ENCODE assay signal across 8 cellular contexts in genomic region chr12:126772171-126772864, GRCh38.
DNase-seq lines count a peak whose midpoint lies in the region; ATAC-seq and TF ChIP-seq lines count a peak whose summit lies in the region.

No MANE protein-coding gene starts in this region.

- H3K36me3 ChIP-seq in mammary epithelial cell (ENCODE audit: insufficient read depth, low read length) (no peaks in the 10 kb centered on the region), Karpas-422 (ENCODE audit: insufficient read depth, low read length) (no peaks in the 10 kb centered on the region)

- peak overlapping the region; percentile 83 for H3K27ac Mint-ChIP-seq in activated naive CD4-positive, alpha-beta T cell treated with anti-CD3 and anti-CD28 coated beads for 36 hours

- H3K9ac ChIP-seq in mammary epithelial cell (ENCODE audit: insufficient read depth, low read length) (no peak overlapping the region), Karpas-422 (ENCODE audit: low read length) (no peak overlapping the region)

- peaks cover 8% of the 10 kb centered on the region for H3K36me3 Mint-ChIP-seq in activated naive CD4-positive, alpha-beta T cell treated with anti-CD3 and anti-CD28 coated beads for 36 hours (ENCODE audit: low read depth)

- H3K4me1 ChIP-seq in mammary epithelial cell (ENCODE audit: insufficient read depth, low read length) (no peaks in the 10 kb centered on the region), Karpas-422 (ENCODE audit: low read length) (no peaks in the 10 kb centered on the region)

- TF ChIP-seq CTCF in mammary epithelial cell (conservative IDR thresholded peaks at IDR 0.05 in 1 of 2, IDR thresholded peaks at IDR 0.05 in 1 of 2; ENCODE audit: extremely low read depth in 1 of 2, insufficient read depth in 1 of 2, low read depth in 1 of 2, low read length in 2 of 2): no peak

- no peaks in the 10 kb centered on the region for H4K20me1 ChIP-seq in mammary epithelial cell (ENCODE audit: insufficient read depth, low read length)
- no peaks in the 10 kb centered on the region for H4K20me1 ChIP-seq in Karpas-422 (ENCODE audit: insufficient read depth, low read depth, low read length)

- BruUV-seq in mammary epithelial cell (replicated peaks; lab: Mats Ljungman, UMichigan): no TSS peak

- H3K4me3 ChIP-seq in mammary epithelial cell (replicated peaks in 1 of 3; ENCODE audit: insufficient read depth in 1 of 3, low read depth in 2 of 3, low read length in 3 of 3) (no peak overlapping the region), Karpas-422 (ENCODE audit: low read length) (no peak overlapping the region)

- no peaks in the 10 kb centered on the region for H3K9me2 ChIP-seq in Karpas-422 (replicated peaks; ENCODE audit: insufficient read depth, low read length)

- in situ Hi-C loops in mammary epithelial cell (cut with MboI; ENCODE audit: low sequenced_read_pairs in 2 of 2): no loop called here

- intact Hi-C loops in activated naive CD4-positive, alpha-beta T cell treated with anti-CD3 and anti-CD28 coated beads for 36 hours (cut with micrococcal nuclease): loop anchor here (1.0 to 5.0 kb wide), 7 partner anchors 64 to 785 kb away; no protein-coding TSS in a partner anchor
- intact Hi-C loops in mammary epithelial cell (cut with micrococcal nuclease): no loop called here

- H3K79me2 ChIP-seq in mammary epithelial cell (ENCODE audit: insufficient read depth, low read length) (no peaks in the 10 kb centered on the region), Karpas-422 (ENCODE audit: low read length) (no peaks in the 10 kb centered on the region)

- WGBS in mammary epithelial cell (ENCODE audit: low coverage, missing lambda C conversion rate): 86% methylated on average over 10 of the region's 18 CpGs

- dilution Hi-C loops in mammary epithelial cell (cut with HindIII; ENCODE audit: low sequenced_read_pairs): no loop called here

- CTCF ChIA-PET in activated naive CD4-positive, alpha-beta T cell treated with anti-CD3 and anti-CD28 coated beads for 36 hours (lab: Charles Lee): interaction anchor here (0.7 kb wide), 1 partner anchor 38 kb away, joined by 4 read pairs; no protein-coding TSS in a partner anchor
- CTCF ChIA-PET in mammary epithelial cell (lab: Charles Lee; ENCODE audit: low non-redundant PET): no interaction called here

- H2AFZ ChIP-seq in mammary epithelial cell (ENCODE audit: low read depth, low read length): no peak overlapping the region
- H2AFZ ChIP-seq in Karpas-422 (ENCODE audit: low read length): no peak overlapping the region

- H3K27ac ChIP-seq in mammary epithelial cell (ENCODE audit: insufficient read depth, low read depth, low read length) (no peak overlapping the region), Karpas-422 (ENCODE audit: low read length) (no peak overlapping the region)

- H3K4me2 ChIP-seq in mammary epithelial cell (ENCODE audit: insufficient read depth, low read depth, low read length) (no peak overlapping the region), Karpas-422 (ENCODE audit: low read depth, low read length, poor library complexity, severe bottlenecking) (no peak overlapping the region)

- H3K9me3 Mint-ChIP-seq in activated naive CD4-positive, alpha-beta T cell treated with anti-CD3 and anti-CD28 coated beads for 36 hours: peaks cover 29% of the 10 kb centered on the region

- H3K4me1 Mint-ChIP-seq in activated naive CD4-positive, alpha-beta T cell treated with anti-CD3 and anti-CD28 coated beads for 36 hours (ENCODE audit: low read depth): peaks cover 19% of the 10 kb centered on the region

- peak; percentile 80 for ATAC-seq in HG03045 (IDR thresholded peaks at IDR 0.05; ENCODE audit: unreplicated experiment)

- H3K27me3 Mint-ChIP-seq in activated naive CD4-positive, alpha-beta T cell treated with anti-CD3 and anti-CD28 coated beads for 36 hours (ENCODE audit: low read depth): peaks cover 5% of the 10 kb centered on the region

- H3K27me3 ChIP-seq in mammary epithelial cell (ENCODE audit: insufficient read depth, low read length) (no peaks in the 10 kb centered on the region), Karpas-422 (ENCODE audit: low read length) (no peaks in the 10 kb centered on the region)

- H3K4me3 Mint-ChIP-seq in activated naive CD4-positive, alpha-beta T cell treated with anti-CD3 and anti-CD28 coated beads for 36 hours: peak overlapping the region; percentile 62

- H3K9me3 ChIP-seq in mammary epithelial cell (replicated peaks; ENCODE audit: insufficient read depth, low read length) (no peaks in the 10 kb centered on the region), Karpas-422 (ENCODE audit: low read length) (peaks cover 15% of the 10 kb centered on the region; the same call in 1 of the 2 replicates)

- peak; percentile 37 for DNase-seq in activated naive CD4-positive, alpha-beta T cell treated with anti-CD3 and anti-CD28 coated beads for 36 hours
- no peak for DNase-seq in activated naive CD4-positive, alpha-beta T cell (lab: John Stamatoyannopoulos, UW)
- DNase-seq in RPMI8226 (peak; percentile 68), mammary epithelial cell (peak; percentile 39), COLO668 (lab: John Stamatoyannopoulos, UW; ENCODE audit: unreplicated experiment) (no peak), Karpas-422 (no peak)
- peak; percentile 18 to 19 for DNase-seq in stimulated activated CD4-positive, alpha-beta T cell treated with anti-CD3 and anti-CD28 coated beads, Interleukin-2, amount 100 ng/mL, for 48 hours

Comparison
In these comparisons a context has a peak if more than half of its experiments do, and no peak if none do; other contexts are left out.
1. DNase-seq: peak in activated naive CD4-positive, alpha-beta T cell treated with anti-CD3 and anti-CD28 coated beads for 36 hours (single experiment), RPMI8226 (single experiment), mammary epithelial cell (single experiment) and stimulated activated CD4-positive, alpha-beta T cell treated with anti-CD3 and anti-CD28 coated beads, Interleukin-2, amount 100 ng/mL, for 48 hours (2 of 2); none in activated naive CD4-positive, alpha-beta T cell (0 of 4), COLO668 (single experiment) and Karpas-422 (single experiment).